ENCODE assay signal across 37 cellular contexts in the genomic region with DNA sequence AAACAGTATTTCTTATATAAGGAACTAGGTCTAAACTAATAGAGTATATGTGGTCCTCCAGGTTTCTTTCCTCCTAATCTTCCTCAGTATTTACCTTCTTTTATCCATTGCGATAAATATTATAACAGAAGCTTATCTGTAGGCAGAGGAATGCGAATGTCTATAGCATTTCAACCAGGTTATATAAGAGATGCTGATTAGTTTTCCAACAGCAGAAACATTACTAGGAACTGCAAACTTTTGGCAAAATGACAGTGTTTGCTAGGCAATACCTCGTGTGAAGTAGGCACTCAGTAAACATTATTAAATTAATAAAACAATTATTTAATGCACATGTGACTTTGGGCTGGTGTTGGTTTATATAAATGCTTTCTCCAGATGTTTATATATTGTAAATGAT.
A peak's percentile ranks its signal among the peaks of the same experiment; 100 is the strongest.
DNase-seq lines count a peak whose midpoint lies in the region; FAIRE-seq and TF ChIP-seq lines count a peak whose summit lies in the region.
"Had no signal": no experiment of that assay in that cellular context is flagged by ENCODE, and none has a peak within 500 bp of the region (broad histone marks: within the 10 kb centered on the region; RNA-seq: fewer than 3 reads in every experiment).

No MANE protein-coding gene starts in this region.

- H3K36me3 ChIP-seq in endodermal cell (ENCODE audit: control insufficient read depth, insufficient read depth, low read length) = no peaks in the 10 kb centered on the region
- no peaks in the 10 kb centered on the region for H3K36me3 ChIP-seq in small intestine (ENCODE audit: control insufficient read depth in 2 of 2, insufficient read depth in 2 of 2, low read length in 2 of 2)
- H3K36me3 ChIP-seq: BE2C; BLaER1; BLaER1 treated with 17β-estradiol and CSF1 and Interleukin-3, amounts not matched to agents 10 nM and 100 nM had no signal

- H3K4me3 ChIP-seq in LNCaP clone FGC (ENCODE audit: low read depth, low read length) (no peak overlapping the region), endodermal cell (ENCODE audit: low read length) (peak overlapping the region; percentile 22), small intestine (ENCODE audit: low read depth in 1 of 2, low read length in 2 of 2) (no peak overlapping the region)
- H3K4me3 ChIP-seq: A549; BLaER1; BLaER1 treated with 17β-estradiol and CSF1 and Interleukin-3, amounts not matched to agents 10 nM and 100 nM had no signal

- H3K9ac ChIP-seq in endodermal cell (ENCODE audit: extremely low read depth, low read length, poor library complexity, severe bottlenecking) = no peak overlapping the region
- H3K9ac ChIP-seq: BLaER1; BLaER1 treated with 17β-estradiol and CSF1 and Interleukin-3, amounts not matched to agents 10 nM and 100 nM had no signal

- H3K27me3 ChIP-seq in endodermal cell (ENCODE audit: control insufficient read depth, insufficient read depth, low read length, poor library complexity, severe bottlenecking) (no peaks in the 10 kb centered on the region), small intestine (ENCODE audit: control insufficient read depth in 2 of 2, insufficient read depth in 2 of 2, low read length in 2 of 2) (no peaks in the 10 kb centered on the region)
- H3K27me3 ChIP-seq: BE2C; BLaER1; BLaER1 treated with 17β-estradiol and CSF1 and Interleukin-3, amounts not matched to agents 10 nM and 100 nM had no signal

- no peaks in the 10 kb centered on the region for H3K9me3 Mint-ChIP-seq in endodermal cell
- H3K9me3 Mint-ChIP-seq in endothelial cell (ENCODE audit: unreplicated experiment) = no peaks in the 10 kb centered on the region
- H3K9me3 Mint-ChIP-seq: CD4-positive, alpha-beta T cell; CD8-positive, alpha-beta memory T cell; CD8-positive, alpha-beta T cell had no signal

- no peak overlapping the region for H3K27ac ChIP-seq in endodermal cell (ENCODE audit: low read depth, low read length)
- H3K27ac ChIP-seq in small intestine (ENCODE audit: low read depth in 1 of 2, low read length in 1 of 2) = no peak overlapping the region
- H3K27ac ChIP-seq: 22Rv1; A549; BLaER1; BLaER1 treated with 17β-estradiol and CSF1 and Interleukin-3, amounts not matched to agents 10 nM and 100 nM; C4-2B had no signal

- TF ChIP-seq POLR2A in H54 (IDR thresholded peaks at IDR 0.05; ENCODE audit: low read depth, low read length) = no peak

- H3K27me3 Mint-ChIP-seq in endodermal cell (ENCODE audit: insufficient read depth) (no peaks in the 10 kb centered on the region), endothelial cell (ENCODE audit: unreplicated experiment) (no peaks in the 10 kb centered on the region)
- H3K27me3 Mint-ChIP-seq: B cell; CD4-positive, alpha-beta T cell had no signal

- in situ Hi-C loops in G401 (cut with HindIII; ENCODE audit: low sequenced_read_pairs) = no loop called here

- TF ChIP-seq CTCF in LNCaP clone FGC (IDR thresholded peaks at IDR 0.05; ENCODE audit: control insufficient read depth, extremely low read depth, insufficient read depth) = no peak
- no peak for TF ChIP-seq CTCF in endodermal cell (conservative IDR thresholded peaks at IDR 0.05)
- no peak for TF ChIP-seq CTCF in endothelial cell (IDR thresholded peaks at IDR 0.05; ENCODE audit: unreplicated experiment)

- H3K9me3 ChIP-seq in endodermal cell (ENCODE audit: control insufficient read depth, low read length) = no peaks in the 10 kb centered on the region
- H3K9me3 ChIP-seq in small intestine (ENCODE audit: control insufficient read depth, low read depth) = no peaks in the 10 kb centered on the region
- H3K9me3 ChIP-seq: A549; BE2C; BLaER1; BLaER1 treated with 17β-estradiol and CSF1 and Interleukin-3, amounts not matched to agents 10 nM and 100 nM; Caco-2 had no signal

- no peak overlapping the region for H3K27ac Mint-ChIP-seq in endodermal cell
- no peak overlapping the region for H3K27ac Mint-ChIP-seq in endothelial cell (ENCODE audit: unreplicated experiment)
- H3K27ac Mint-ChIP-seq: B cell; CD14-positive monocyte; CD4-positive, alpha-beta memory T cell; CD4-positive, alpha-beta T cell; CD4-positive, CD25-positive, alpha-beta regulatory T cell; CD8-positive, alpha-beta memory T cell; CD8-positive, alpha-beta T cell had no signal

- 71% methylated on average over 3 of the region's 3 CpGs; no CpG with 5 or more reads in 1 of the 2 experiments for WGBS in endodermal cell (ENCODE audit: insufficient coverage in 1 of 2, insufficient read length in 1 of 2), 2 experiments
- 13 to 51% (median 14%) methylated on average over 3 of the region's 3 CpGs for WGBS in small intestine, 3 donors

- H3K4me1 Mint-ChIP-seq in endodermal cell = peaks cover 18% of the 10 kb centered on the region
- peaks cover 4% of the 10 kb centered on the region for H3K4me1 Mint-ChIP-seq in endothelial cell (ENCODE audit: unreplicated experiment)
- H3K4me1 Mint-ChIP-seq: B cell; CD14-positive monocyte; CD4-positive, alpha-beta memory T cell; CD4-positive, CD25-positive, alpha-beta regulatory T cell; CD8-positive, alpha-beta memory T cell had no signal

- H3K4me3 Mint-ChIP-seq in endodermal cell (no peak overlapping the region), endothelial cell (ENCODE audit: unreplicated experiment) (no peak overlapping the region)
- H3K4me3 Mint-ChIP-seq: B cell; CD14-positive monocyte; CD4-positive, alpha-beta memory T cell; CD4-positive, alpha-beta T cell; CD4-positive, CD25-positive, alpha-beta regulatory T cell; CD8-positive, alpha-beta memory T cell; CD8-positive, alpha-beta T cell had no signal

- no peak for FAIRE-seq in small intestine (lab: Jason Lieb, UNC)
- FAIRE-seq in H54 (lab: Jason Lieb, UNC) = no peak
- FAIRE-seq: A204.1, D721Med had no signal

- DNase-seq in G401 (ENCODE audit: low spot score) (peak; percentile 53), LNCaP clone FGC (ENCODE audit: low read depth) (peak; percentile 42), endodermal cell (no peak), small intestine (peak; percentile 13), SIG-M5 (lab: John Stamatoyannopoulos, UW) (no peak), H54 (ENCODE audit: insufficient read length, low spot score) (no peak), endothelial cell (ENCODE audit: low spot score) (no peak), SKM-1 treated with dmso at 0.1 percent for 144 hours (lab: John Stamatoyannopoulos, UW; ENCODE audit: unreplicated experiment) (no peak)
- DNase-seq: 8988T; ACHN; AML-193; BE2C; C1 segment of cervical spinal cord; Caco-2; Calu3; CD4-positive, alpha-beta memory T cell; CD4-positive, alpha-beta T cell; CD4-positive, CD25-positive, alpha-beta regulatory T cell; CD8-positive, alpha-beta memory T cell; CD8-positive, alpha-beta T cell; COR-L47; DMS 273 treated with DMSO at 0.1 percent for 48 hours; DMS153; DMS53; DMS79; DMS79 treated with DMSO at 0.1 percent for 48 hours; DND-41; EL had no signal

- H3K36me3 Mint-ChIP-seq in endodermal cell (ENCODE audit: low read depth) = no peaks in the 10 kb centered on the region
- H3K36me3 Mint-ChIP-seq in endothelial cell (ENCODE audit: low read depth, unreplicated experiment) = no peaks in the 10 kb centered on the region
- H3K36me3 Mint-ChIP-seq: CD14-positive monocyte; CD4-positive, alpha-beta memory T cell; CD4-positive, CD25-positive, alpha-beta regulatory T cell; CD8-positive, alpha-beta memory T cell; CD8-positive, alpha-beta T cell had no signal

- peaks cover 9% of the 10 kb centered on the region for H3K4me1 ChIP-seq in endodermal cell (ENCODE audit: control insufficient read depth, insufficient read depth, low read length)
- no peaks in the 10 kb centered on the region for H3K4me1 ChIP-seq in small intestine (ENCODE audit: control insufficient read depth in 2 of 2, insufficient read depth in 1 of 2, low read depth in 1 of 2, low read length in 1 of 2)
- H3K4me1 ChIP-seq: A549; BE2C; BLaER1; BLaER1 treated with 17β-estradiol and CSF1 and Interleukin-3, amounts not matched to agents 10 nM and 100 nM; Caco-2 had no signal

Comparison
In these comparisons a context has a peak if more than half of its experiments do, and no peak if none do; other contexts are left out.
1. DNase-seq: peak in G401 (single experiment), LNCaP clone FGC (single experiment) and small intestine (single experiment); none in endodermal cell (single experiment), SIG-M5 (single experiment), H54 (single experiment), endothelial cell (single experiment) and SKM-1 treated with dmso at 0.1 percent for 144 hours (single experiment).